12 cellular contexts compared by ENCODE assay signal in genomic region chr19:35613574-35613973, GRCh38. TPM values are rescaled to one million over a fixed set of nuclear protein-coding genes. Genes with fewer than 3 reads are reported as not detected.
A peak's percentile ranks its signal among the peaks of the same experiment; 100 is the strongest.
DNase-seq lines count a peak whose midpoint lies in the region; ATAC-seq and TF ChIP-seq lines count a peak whose summit lies in the region.
"Had no signal": no experiment of that assay in that cellular context is flagged by ENCODE, and none has a peak within 500 bp of the region (broad histone marks: within the 10 kb centered on the region; RNA-seq: fewer than 3 reads in every experiment).

No MANE protein-coding gene starts in this region.

- no peaks in the 10 kb centered on the region for H3F3A ChIP-seq in smooth muscle cell (ENCODE audit: low read depth)

- no peak for ATAC-seq in activated T-cell treated with anti-CD3 and anti-CD28 coated beads, Interleukin-2, amount 50 U/mL, for 4 hours
- ATAC-seq in GM18861 (IDR thresholded peaks at IDR 0.05; ENCODE audit: unreplicated experiment) = no peak
- ATAC-seq in HG03159 (IDR thresholded peaks at IDR 0.05; ENCODE audit: unreplicated experiment) = no peak
- ATAC-seq in body of pancreas = no peak

- H3K36me3 Mint-ChIP-seq in activated T-cell treated with anti-CD3 and anti-CD28 coated beads, Interleukin-2, amount 50 U/mL, for 4 hours (ENCODE audit: insufficient read depth) = peaks cover 4% of the 10 kb centered on the region

- DNase-seq in activated T-cell treated with anti-CD3 and anti-CD28 coated beads, Interleukin-2, amount 50 U/mL, for 4 hours = no peak
- no peak for DNase-seq in activated T-cell treated with anti-CD3 and anti-CD28 coated beads, Interleukin-2, amount 50 U/mL, for 48 hours
- DNase-seq in OCI-LY7 (ENCODE audit: low spot score) (no peak), smooth muscle cell (lab: John Stamatoyannopoulos, UW; ENCODE audit: unreplicated experiment) (no peak), body of pancreas (no peak)
- DNase-seq: activated CD4-positive, alpha-beta T cell treated with anti-CD3 and anti-CD28 coated beads, Interleukin-2, amount 50 U/mL, for 4 hours had no signal

- peak overlapping the region; percentile 88 for H3K4me2 ChIP-seq in OCI-LY7 (ENCODE audit: low read length)
- peak overlapping the region; percentile 94 for H3K4me2 ChIP-seq in smooth muscle cell

- H3K4me3 ChIP-seq in OCI-LY7 (ENCODE audit: low read depth, low read length, poor library complexity, severe bottlenecking) = peak overlapping the region; percentile 82
- peak overlapping the region; percentile 94 for H3K4me3 ChIP-seq in ectodermal cell (ENCODE audit: insufficient read depth, low read depth, low read length)
- no peak overlapping the region for H3K4me3 ChIP-seq in smooth muscle cell
- no peak overlapping the region for H3K4me3 ChIP-seq in body of pancreas

- H3K4me1 Mint-ChIP-seq in activated T-cell treated with anti-CD3 and anti-CD28 coated beads, Interleukin-2, amount 50 U/mL, for 4 hours (ENCODE audit: low read depth) = peaks cover 23% of the 10 kb centered on the region

- 87 to 88% methylated on average over 1 of the region's 1 CpG for WGBS in ectodermal cell, 2 experiments
- 100% methylated on average over 1 of the region's 1 CpG for WGBS in smooth muscle cell (ENCODE audit: low lambda C conversion rate)
- WGBS in body of pancreas, 2 donors = 77 to 79% methylated on average over 1 of the region's 1 CpG

- H3K9me2 ChIP-seq in OCI-LY7 (ENCODE audit: insufficient read depth, low read length) = no peaks in the 10 kb centered on the region

- POLR2A ChIA-PET in OCI-LY7 (lab: Charles Lee) = interaction anchor here (0.6 to 1.5 kb wide), 4 partner anchors 11 to 241 kb away, joined by 3 to 4 read pairs (median 3); no protein-coding TSS in a partner anchor

- H3K4me3 Mint-ChIP-seq in activated T-cell treated with anti-CD3 and anti-CD28 coated beads, Interleukin-2, amount 50 U/mL, for 4 hours = peak overlapping the region; percentile 85

- H3K9ac ChIP-seq in smooth muscle cell (ENCODE audit: low read depth) = no peak overlapping the region

- intact Hi-C loops in OCI-LY7 (cut with micrococcal nuclease; ENCODE audit: unreplicated experiment) (loop anchor here (2.0 kb wide), 1 partner anchor 15 kb away; the partner anchor contains the start of gene RBM42), body of pancreas (cut with DNase I) (no loop called here)

- no peaks in the 10 kb centered on the region for H3K27me3 Mint-ChIP-seq in activated T-cell treated with anti-CD3 and anti-CD28 coated beads, Interleukin-2, amount 50 U/mL, for 4 hours (ENCODE audit: low read depth)

- TF ChIP-seq POLR2A in body of pancreas (IDR thresholded peaks at IDR 0.05) = no peak

- peaks cover 1% of the 10 kb centered on the region for H3K9me3 Mint-ChIP-seq in activated T-cell treated with anti-CD3 and anti-CD28 coated beads, Interleukin-2, amount 50 U/mL, for 4 hours

- TSS peak; percentile 82 for BruUV-seq in OCI-LY7 (replicated peaks; lab: Mats Ljungman, UMichigan)

- H3K79me2 ChIP-seq in OCI-LY7 (ENCODE audit: insufficient read depth, low read depth, low read length) (peaks cover 8% of the 10 kb centered on the region), smooth muscle cell (ENCODE audit: low read depth) (no peaks in the 10 kb centered on the region)

- no peak overlapping the region for H2AFZ ChIP-seq in OCI-LY7 (ENCODE audit: low read length)
- H2AFZ ChIP-seq in smooth muscle cell (ENCODE audit: low read depth) = no peak overlapping the region

- peaks cover 31% of the 10 kb centered on the region for H3K4me1 ChIP-seq in OCI-LY7 (ENCODE audit: insufficient read depth, low read length, poor library complexity, severe bottlenecking)
- H3K4me1 ChIP-seq in ectodermal cell (ENCODE audit: control insufficient read depth, insufficient read depth, low read length) = peaks cover 4% of the 10 kb centered on the region
- peaks cover 4% of the 10 kb centered on the region for H3K4me1 ChIP-seq in smooth muscle cell (ENCODE audit: low read depth)
- H3K4me1 ChIP-seq in body of pancreas = peaks cover 12% of the 10 kb centered on the region

- no peaks in the 10 kb centered on the region for H4K20me1 ChIP-seq in OCI-LY7 (ENCODE audit: insufficient read depth, low read length)
- no peaks in the 10 kb centered on the region for H4K20me1 ChIP-seq in smooth muscle cell (ENCODE audit: low read depth)

- no peak for TF ChIP-seq CTCF in OCI-LY7 (conservative IDR thresholded peaks at IDR 0.05; ENCODE audit: low read length)
- TF ChIP-seq CTCF in smooth muscle cell (IDR thresholded peaks at IDR 0.05; ENCODE audit: borderline replicate concordance, insufficient read depth, poor library complexity, severe bottlenecking) = no peak
- TF ChIP-seq CTCF in body of pancreas (IDR thresholded peaks at IDR 0.05) = no peak

- H3K27me3 ChIP-seq in ectodermal cell (ENCODE audit: control insufficient read depth, insufficient read depth, low read length, poor library complexity, severe bottlenecking) (peaks cover 5% of the 10 kb centered on the region), smooth muscle cell (ENCODE audit: low read depth) (no peaks in the 10 kb centered on the region), body of pancreas (no peaks in the 10 kb centered on the region)

- H3K36me3 ChIP-seq in OCI-LY7 (ENCODE audit: insufficient read depth, low read length) (peaks cover 24% of the 10 kb centered on the region; the same call in 1 of the 2 replicates), ectodermal cell (ENCODE audit: control insufficient read depth, insufficient read depth, low read length) (peaks cover 16% of the 10 kb centered on the region), smooth muscle cell (ENCODE audit: low read depth) (no peaks in the 10 kb centered on the region), body of pancreas (replicated peaks in 1 of 2; ENCODE audit: insufficient read depth in 1 of 2, low read depth in 2 of 2) (no peaks in the 10 kb centered on the region)

- CTCF ChIA-PET in OCI-LY7 (lab: Charles Lee; ENCODE audit: unreplicated experiment) = no interaction called here

- H3K27ac ChIP-seq in OCI-LY7 (ENCODE audit: low read depth, low read length, poor library complexity, severe bottlenecking) (no peak overlapping the region), ectodermal cell (ENCODE audit: insufficient read depth, low read depth, low read length, poor library complexity, severe bottlenecking) (no peak overlapping the region), smooth muscle cell (ENCODE audit: low read depth) (no peak overlapping the region), body of pancreas (no peak overlapping the region)
- H3K27ac ChIP-seq: epithelial cell of prostate, GM23248 had no signal

- H3K9me3 ChIP-seq in OCI-LY7 (ENCODE audit: low read length) = no peaks in the 10 kb centered on the region; the same call in 1 of the 2 replicates
- no peaks in the 10 kb centered on the region for H3K9me3 ChIP-seq in ectodermal cell (ENCODE audit: control insufficient read depth, low read length)
- H3K9me3 ChIP-seq in smooth muscle cell (replicated peaks; ENCODE audit: low read depth) = no peaks in the 10 kb centered on the region
- H3K9me3 ChIP-seq in body of pancreas = no peaks in the 10 kb centered on the region

RNA-seq across cellular contexts. Expression of gene HAUS5, which starts 1.0 kb away (rescaled TPM):
- total RNA-seq in activated T-cell treated with anti-CD3 and anti-CD28 coated beads, Interleukin-2, amount 50 U/mL, for 4 hours = 10 to 100 TPM; 39.2 to 48.1 (median 41.3) TPM
- total RNA-seq in OCI-LY7 (2014; rRNA removed; shearing (Covaris generic)) = 61.5 and 66.8 TPM in 2 replicates
- 58.1 and 59.7 TPM in 2 replicates for total RNA-seq in OCI-LY7 (2022)
- polyA plus RNA-seq in ectodermal cell (2013, experiment 1 of 4) = 41.2 TPM
- polyA plus RNA-seq in ectodermal cell (2013, experiment 2 of 4) = 36.7 TPM
- 29.9 TPM for polyA plus RNA-seq in ectodermal cell (2013, experiment 3 of 4)
- polyA plus RNA-seq in ectodermal cell (2013, experiment 4 of 4) = 33.2 TPM
- 6.3 and 6.4 TPM in 2 replicates for total RNA-seq in smooth muscle cell
- polyA plus RNA-seq in smooth muscle cell = 14.0 and 15.8 TPM in 2 replicates
- 10 to 100 TPM in 1 of 2 donors, 1 to 10 TPM in 1; 9.6 to 14.5 TPM for total RNA-seq in body of pancreas

RNA-seq across cellular contexts. Expression of gene RBM42, which starts 15.3 kb away (rescaled TPM):
- total RNA-seq in activated T-cell treated with anti-CD3 and anti-CD28 coated beads, Interleukin-2, amount 50 U/mL, for 4 hours = 100 to 1,000 TPM; 136 to 153 (median 139) TPM
- 62.0 and 73.6 TPM in 2 replicates for total RNA-seq in OCI-LY7 (2014; rRNA removed; shearing (Covaris generic))
- total RNA-seq in OCI-LY7 (2022) = 105 and 115 TPM in 2 replicates
- polyA plus RNA-seq in ectodermal cell (2013, experiment 1 of 4) = 70.9 TPM
- polyA plus RNA-seq in ectodermal cell (2013, experiment 2 of 4) = 68.9 TPM
- polyA plus RNA-seq in ectodermal cell (2013, experiment 3 of 4) = 69.1 TPM
- polyA plus RNA-seq in ectodermal cell (2013, experiment 4 of 4) = 69.5 TPM
- total RNA-seq in smooth muscle cell = 37.2 and 42.4 TPM in 2 replicates
- 143 and 155 TPM in 2 replicates for polyA plus RNA-seq in smooth muscle cell
- 10 to 100 TPM; 26.7 to 65.3 TPM for total RNA-seq in body of pancreas

RNA-seq across cellular contexts. Expression of gene PMIS2, which starts 27.6 kb away (rescaled TPM):
- not detected for total RNA-seq in activated T-cell treated with anti-CD3 and anti-CD28 coated beads, Interleukin-2, amount 50 U/mL, for 4 hours
- not detected in 2 replicates for total RNA-seq in OCI-LY7 (2014; rRNA removed; shearing (Covaris generic))
- not detected in 2 replicates for total RNA-seq in OCI-LY7 (2022)
- not detected for polyA plus RNA-seq in ectodermal cell (2013, experiment 1 of 4)
- not detected for polyA plus RNA-seq in ectodermal cell (2013, experiment 2 of 4)
- polyA plus RNA-seq in ectodermal cell (2013, experiment 3 of 4) = not detected
- polyA plus RNA-seq in ectodermal cell (2013, experiment 4 of 4) = not detected
- not detected in 2 replicates for total RNA-seq in smooth muscle cell
- not detected in 2 replicates for polyA plus RNA-seq in smooth muscle cell
- not detected for total RNA-seq in body of pancreas
- total RNA-seq: GM23248, myocyte had no signal
- polyA plus RNA-seq: GM23248 had no signal

RNA-seq across cellular contexts. Expression of gene ETV2, which starts 28.0 kb away (rescaled TPM):
- 1 to 10 TPM in 1 of 3 donors, under 1 TPM in 2; 0.16 to 1.2 (median 0.56) TPM for total RNA-seq in activated T-cell treated with anti-CD3 and anti-CD28 coated beads, Interleukin-2, amount 50 U/mL, for 4 hours
- total RNA-seq in OCI-LY7 (2014; rRNA removed; shearing (Covaris generic)) = 0.25 and 0.57 TPM in 2 replicates
- total RNA-seq in OCI-LY7 (2022) = 1.7 and 2.0 TPM in 2 replicates
- polyA plus RNA-seq in ectodermal cell (2013, experiment 1 of 4) = 3.3 TPM
- 2.9 TPM for polyA plus RNA-seq in ectodermal cell (2013, experiment 2 of 4)
- 1.8 TPM for polyA plus RNA-seq in ectodermal cell (2013, experiment 3 of 4)
- polyA plus RNA-seq in ectodermal cell (2013, experiment 4 of 4) = 2.9 TPM
- total RNA-seq in smooth muscle cell = not detected in 2 replicates
- 2.9 and 3.8 TPM in 2 replicates for polyA plus RNA-seq in smooth muscle cell
- total RNA-seq in body of pancreas = not detected
- total RNA-seq: GM23248, myocyte had no signal

RNA-seq across cellular contexts. Expression of gene COX6B1, which starts 34.5 kb away (rescaled TPM):
- 100 to 1,000 TPM; 462 to 480 (median 465) TPM for total RNA-seq in activated T-cell treated with anti-CD3 and anti-CD28 coated beads, Interleukin-2, amount 50 U/mL, for 4 hours
- 404 and 536 TPM in 2 replicates for total RNA-seq in OCI-LY7 (2014; rRNA removed; shearing (Covaris generic))
- total RNA-seq in OCI-LY7 (2022) (373 and 395 TPM in 2 replicates), smooth muscle cell (521 and 971 TPM in 2 replicates), body of pancreas (100 to 1,000 TPM; 134 to 151 TPM)
- polyA plus RNA-seq in ectodermal cell (2013, experiment 1 of 4) = 348 TPM
- 360 TPM for polyA plus RNA-seq in ectodermal cell (2013, experiment 2 of 4)
- 474 TPM for polyA plus RNA-seq in ectodermal cell (2013, experiment 3 of 4)
- 531 TPM for polyA plus RNA-seq in ectodermal cell (2013, experiment 4 of 4)
- polyA plus RNA-seq in smooth muscle cell = 622 and 683 TPM in 2 replicates

Comparison
In these comparisons a context has a peak if more than half of its experiments do, and no peak if none do; other contexts are left out.
1. H3K4me3 ChIP-seq: peak in OCI-LY7 (single experiment) and ectodermal cell (single experiment); none in smooth muscle cell (single experiment) and body of pancreas (0 of 2).